1 cellular context compared by ENCODE assay signal in genomic region chr14:100855256-100855930, GRCh38.
TF ChIP-seq lines count a peak whose summit lies in the region.

No MANE protein-coding gene starts in this region.

TF ChIP-seq in IMR-90, 13 proteins besides CTCF, POLR2A, EP300 and RAD21:
- no peak for TF ChIP-seq FOS (IDR thresholded peaks at IDR 0.05; ENCODE audit: low read depth, low read length)
